ENCODE assay signal across 1 cellular context in the genomic region with DNA sequence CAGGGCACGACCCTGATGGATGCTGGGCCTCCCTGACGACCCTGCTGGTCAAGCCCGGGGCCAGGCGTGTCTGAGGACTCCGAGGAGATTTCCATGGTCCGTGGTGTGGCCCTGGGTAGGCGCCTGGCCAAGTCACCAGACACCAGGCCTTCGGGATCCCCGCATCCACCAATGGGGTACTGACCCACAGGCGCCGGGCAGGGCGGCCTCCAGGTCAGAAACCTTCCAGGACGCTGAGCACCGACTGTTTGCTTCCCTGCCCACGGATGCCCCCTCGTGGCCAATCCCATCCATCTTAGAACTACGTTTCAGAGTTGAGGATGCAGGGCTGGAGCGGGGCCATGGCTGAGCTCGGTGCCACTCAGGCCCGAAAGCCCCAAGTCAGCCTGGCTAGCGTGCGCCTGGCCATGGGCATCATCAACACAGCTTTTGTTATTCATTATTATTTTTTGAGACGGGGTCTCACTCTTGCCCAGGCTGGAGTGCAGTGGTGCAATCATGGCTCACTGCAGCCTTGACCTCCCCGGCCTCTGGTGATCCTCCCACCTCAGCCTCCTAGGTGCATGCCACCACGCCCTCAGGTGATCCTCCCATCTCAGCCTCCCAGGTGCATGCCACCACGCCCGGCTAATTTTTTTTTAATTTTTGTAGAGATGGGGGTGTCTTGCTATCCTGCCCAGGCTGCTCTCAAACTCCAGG.
TF ChIP-seq lines count a peak whose summit lies in the region.

No MANE protein-coding gene starts in this region.

TF ChIP-seq in endothelial cell of umbilical vein, 7 proteins besides CTCF, POLR2A, EP300 and RAD21:
- no peak for TF ChIP-seq FOS (IDR thresholded peaks at IDR 0.05; ENCODE audit: borderline replicate concordance, insufficient read depth, low read length)
- TF ChIP-seq, protein P1, sequence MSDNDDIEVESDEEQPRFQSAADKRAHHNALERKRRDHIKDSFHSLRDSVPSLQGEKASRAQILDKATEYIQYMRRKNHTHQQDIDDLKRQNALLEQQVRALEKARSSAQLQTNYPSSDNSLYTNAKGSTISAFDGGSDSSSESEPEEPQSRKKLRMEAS (IDR thresholded peaks at IDR 0.05; ENCODE audit: insufficient read depth, insufficient read length), result no peak
- TF ChIP-seq POLR2AphosphoS5 (IDR thresholded peaks at IDR 0.05; ENCODE audit: insufficient read depth, low read depth, low read length), result no peak
- TF ChIP-seq MYC (IDR thresholded peaks at IDR 0.05; ENCODE audit: low read depth, low read length), result no peak
- no peak for TF ChIP-seq GATA2 (IDR thresholded peaks at IDR 0.05; ENCODE audit: insufficient read depth, insufficient read length, low read depth, low read length)
- no peak for TF ChIP-seq JUN (IDR thresholded peaks at IDR 0.05; ENCODE audit: borderline replicate concordance, insufficient read depth, insufficient read length, low read depth)
